ENCODE assay signal across 8 cellular contexts in genomic region chr22:24208012-24208749, GRCh38. TPM values are rescaled to one million over a fixed set of nuclear protein-coding genes. Genes with fewer than 3 reads are reported as not detected.
DNase-seq lines count a peak whose midpoint lies in the region; ATAC-seq and TF ChIP-seq lines count a peak whose summit lies in the region.

No MANE protein-coding gene starts in this region.

- H3K36me3 ChIP-seq in heart left ventricle (no peaks in the 10 kb centered on the region), sigmoid colon (no peaks in the 10 kb centered on the region)

- H3K9me3 Mint-ChIP-seq in activated CD8-positive, alpha-beta T cell treated with anti-CD3 and anti-CD28 coated beads for 36 hours, result no peaks in the 10 kb centered on the region

- TF ChIP-seq EP300 in sigmoid colon (IDR thresholded peaks at IDR 0.05), result no peak

- no peaks in the 10 kb centered on the region for H3K36me3 Mint-ChIP-seq in activated CD8-positive, alpha-beta T cell treated with anti-CD3 and anti-CD28 coated beads for 36 hours (ENCODE audit: low read depth)

- H3K27ac Mint-ChIP-seq in activated CD8-positive, alpha-beta T cell treated with anti-CD3 and anti-CD28 coated beads for 36 hours, result peak overlapping the region; percentile 43

- H3K4me3 ChIP-seq in heart left ventricle, result peak overlapping the region in 2 of 12 donors; percentile 7 to 18
- no peak overlapping the region for H3K4me3 ChIP-seq in sigmoid colon

- H3K27me3 ChIP-seq in heart left ventricle, result no peaks in the 10 kb centered on the region
- no peaks in the 10 kb centered on the region for H3K27me3 ChIP-seq in sigmoid colon

- POLR2A ChIA-PET in activated CD8-positive, alpha-beta T cell treated with anti-CD3 and anti-CD28 coated beads for 36 hours (lab: Charles Lee), result no interaction called here

- H3K27me3 Mint-ChIP-seq in activated CD8-positive, alpha-beta T cell treated with anti-CD3 and anti-CD28 coated beads for 36 hours, result no peaks in the 10 kb centered on the region

- CTCF ChIA-PET in activated CD8-positive, alpha-beta T cell treated with anti-CD3 and anti-CD28 coated beads for 36 hours (lab: Charles Lee), result interaction anchor here (0.9 to 1.3 kb wide), 4 partner anchors 18 to 33 kb away, joined by 3 to 4 read pairs (median 3); no protein-coding TSS in a partner anchor

- no peak overlapping the region for H3K4me3 Mint-ChIP-seq in activated CD8-positive, alpha-beta T cell treated with anti-CD3 and anti-CD28 coated beads for 36 hours

- peak; percentile 92 for ATAC-seq in Right ventricle myocardium inferior
- ATAC-seq in activated CD8-positive, alpha-beta T cell treated with anti-CD3 and anti-CD28 coated beads for 36 hours, result no peak
- ATAC-seq in heart left ventricle, result peak; percentile 85 to 97 (median 92)

- no peak for TF ChIP-seq CTCF in activated CD8-positive, alpha-beta T cell treated with anti-CD3 and anti-CD28 coated beads for 36 hours (IDR thresholded peaks at IDR 0.05)
- TF ChIP-seq CTCF in heart left ventricle (IDR thresholded peaks at IDR 0.05) (no peak), sigmoid colon (IDR thresholded peaks at IDR 0.05) (no peak)

- 25 to 35% (median 31%) methylated on average over 2 of the region's 2 CpGs for WGBS in heart left ventricle, 4 donors
- WGBS in sigmoid colon, 2 donors, result 0 to 1% methylated on average over 2 of the region's 2 CpGs

- H3K9me3 ChIP-seq in heart left ventricle (peaks cover 0 to 4% (median 0%) of the 10 kb centered on the region in 12 donors), sigmoid colon (no peaks in the 10 kb centered on the region)

- peaks cover 22% of the 10 kb centered on the region for H3K4me1 Mint-ChIP-seq in activated CD8-positive, alpha-beta T cell treated with anti-CD3 and anti-CD28 coated beads for 36 hours (ENCODE audit: low read depth)

- intact Hi-C loops in Right ventricle myocardium inferior (cut with DNase I), result loop anchor here (1.0 kb wide), 1 partner anchor 37 kb away; the partner anchor contains the start of gene GGT5
- intact Hi-C loops in cardiac septum (cut with DNase I), result loop anchor here (5.0 kb wide), 1 partner anchor 39 kb away; the partner anchor contains the start of gene GGT5
- intact Hi-C loops in activated CD8-positive, alpha-beta T cell treated with anti-CD3 and anti-CD28 coated beads for 36 hours (cut with micrococcal nuclease), result no loop called here
- intact Hi-C loops in heart left ventricle (cut with DNase I), result loop anchor here in 3 of 10 donors (2.0 to 5.0 kb wide), 3 partner anchors 34 to 39 kb away; partner anchors contain the start of gene GGT5 (in 1 of the 3)
- intact Hi-C loops in sigmoid colon (cut with DNase I), result no loop called here

- peak in 1 of 2 donors; percentile 20 for TF ChIP-seq POLR2A in heart left ventricle (IDR thresholded peaks at IDR 0.05)
- TF ChIP-seq POLR2A in sigmoid colon (IDR thresholded peaks at IDR 0.05), result no peak

- peak overlapping the region; percentile 81 to 93 (median 86) for H3K27ac ChIP-seq in heart left ventricle
- H3K27ac ChIP-seq in sigmoid colon, result peak overlapping the region; percentile 55 to 85 (median 72)

- H3K4me1 ChIP-seq in heart left ventricle (peaks cover 8 to 48% (median 23%) of the 10 kb centered on the region in 12 donors), sigmoid colon (peaks cover 0 to 14% (median 3%) of the 10 kb centered on the region in 4 donors)

- DNase-seq in Right ventricle myocardium inferior (ENCODE audit: missing footprints), result no peak
- no peak for DNase-seq in cardiac septum (ENCODE audit: low spot score)
- DNase-seq in activated CD8-positive, alpha-beta T cell treated with anti-CD3 and anti-CD28 coated beads for 36 hours, result no peak
- peak in 3 of 5 donors; percentile 56 to 68 (median 65) for DNase-seq in heart left ventricle
- DNase-seq in sigmoid colon, result peak; percentile 86
- no peak for DNase-seq in stimulated activated naive CD4-positive, alpha-beta T cell (lab: John Stamatoyannopoulos, UW)
- no peak for DNase-seq in NCI-H1417 treated with DMSO at 0.1 percent for 48 hours (lab: John Stamatoyannopoulos, UW)
- DNase-seq in effector CD8-positive, alpha-beta T cell (lab: John Stamatoyannopoulos, UW), result no peak

RNA-seq across cellular contexts. Expression of gene SUSD2, which starts 26.9 kb away (rescaled TPM):
- total RNA-seq in Right ventricle myocardium inferior (2.8 TPM), cardiac septum (3.1 TPM), heart left ventricle (10 to 100 TPM in 1 of 9 donors, 1 to 10 TPM in 8; 1.5 to 12.6 (median 2.6) TPM), sigmoid colon (1 to 10 TPM; 1.2 to 8.6 (median 3.8) TPM)
- total RNA-seq in activated CD8-positive, alpha-beta T cell treated with anti-CD3 and anti-CD28 coated beads for 36 hours, result under 1 TPM; 0.65 to 0.95 TPM
- polyA plus RNA-seq in heart left ventricle (1 to 10 TPM; 2.7 to 3.5 TPM), sigmoid colon (1 to 10 TPM in 1 of 3 donors, not detected in 2; 2.6 TPM)

RNA-seq across cellular contexts. Expression of gene GGT5, which starts 36.7 kb away (rescaled TPM):
- total RNA-seq in Right ventricle myocardium inferior, result 27.6 TPM
- 12.2 TPM for total RNA-seq in cardiac septum
- total RNA-seq in activated CD8-positive, alpha-beta T cell treated with anti-CD3 and anti-CD28 coated beads for 36 hours, result not detected
- total RNA-seq in heart left ventricle, result 10 to 100 TPM in 7 of 9 donors, 1 to 10 TPM in 2; 6.1 to 71.5 (median 15.5) TPM
- 10 to 100 TPM; 30.9 to 41.6 TPM for polyA plus RNA-seq in heart left ventricle
- total RNA-seq in sigmoid colon, result 10 to 100 TPM; 15.3 to 35.2 (median 24.5) TPM
- polyA plus RNA-seq in sigmoid colon, result 10 to 100 TPM in 1 of 3 donors, 1 to 10 TPM in 2; 2.8 to 26.2 (median 4.8) TPM

Comparison
In these comparisons a context has a peak if more than half of its experiments do, and no peak if none do; other contexts are left out.
1. DNase-seq: peak in heart left ventricle (3 of 5) and sigmoid colon (single experiment); none in Right ventricle myocardium inferior (single experiment), cardiac septum (single experiment), activated CD8-positive, alpha-beta T cell treated with anti-CD3 and anti-CD28 coated beads for 36 hours (single experiment), stimulated activated naive CD4-positive, alpha-beta T cell (0 of 6), NCI-H1417 treated with DMSO at 0.1 percent for 48 hours (single experiment) and effector CD8-positive, alpha-beta T cell (single experiment).
2. RNA of gene GGT5, which starts 36.7 kb away (total RNA-seq): 27.6 TPM in Right ventricle myocardium inferior (single experiment), 15.3 to 35.2 TPM in sigmoid colon, 6.1 to 71.5 TPM in heart left ventricle and 12.2 TPM in cardiac septum (single experiment); not detected in activated CD8-positive, alpha-beta T cell treated with anti-CD3 and anti-CD28 coated beads for 36 hours; every median in the first group is over 4 times any median in the second.
3. intact Hi-C loops: an anchor here in Right ventricle myocardium inferior (1.0 kb wide) and cardiac septum (5.0 kb wide); none called in activated CD8-positive, alpha-beta T cell treated with anti-CD3 and anti-CD28 coated beads for 36 hours and sigmoid colon.